Comparison of ENCODE assay signal across 14 cellular contexts in the genomic region with DNA sequence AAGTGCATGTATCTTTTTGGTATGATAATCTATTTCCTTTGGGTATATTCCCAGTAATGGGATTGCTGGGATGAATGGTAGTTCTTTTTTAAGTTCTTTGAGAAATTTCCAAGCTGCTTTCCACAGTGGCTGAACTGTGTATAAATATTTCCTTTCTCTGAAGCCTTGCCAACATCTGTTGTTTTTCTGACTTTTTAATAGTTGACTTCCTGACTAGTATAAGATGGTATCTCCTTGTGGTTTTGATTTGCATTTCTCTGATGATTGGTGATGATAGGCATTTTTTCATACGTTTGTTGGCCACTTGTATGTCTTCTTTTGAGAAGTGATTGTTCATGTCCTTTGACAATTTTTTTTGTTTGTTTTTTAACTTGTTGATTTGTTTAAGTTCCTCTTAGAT.
A peak's percentile ranks its signal among the peaks of the same experiment; 100 is the strongest.
DNase-seq lines count a peak whose midpoint lies in the region; ATAC-seq and TF ChIP-seq lines count a peak whose summit lies in the region.
"Had no signal": no experiment of that assay in that cellular context is flagged by ENCODE, and none has a peak within 500 bp of the region (broad histone marks: within the 10 kb centered on the region; RNA-seq: fewer than 3 reads in every experiment).

No MANE protein-coding gene starts in this region.

- H3K4me1 ChIP-seq in A673 (ENCODE audit: insufficient read depth, low read length, poor library complexity, severe bottlenecking) (peaks cover 4% of the 10 kb centered on the region), foreskin keratinocyte (no peaks in the 10 kb centered on the region)

- H3K27me3 ChIP-seq in A673 (replicated peaks; ENCODE audit: insufficient read depth, low read depth, low read length, poor library complexity) (no peaks in the 10 kb centered on the region), foreskin keratinocyte (no peaks in the 10 kb centered on the region)

- no peaks in the 10 kb centered on the region for H3K36me3 ChIP-seq in A673 (ENCODE audit: insufficient read depth, low read length, poor library complexity, severe bottlenecking)

- TF ChIP-seq CTCF in A673 (conservative IDR thresholded peaks at IDR 0.05; ENCODE audit: low read depth, low read length): no peak
- TF ChIP-seq CTCF in foreskin keratinocyte (conservative IDR thresholded peaks at IDR 0.05): no peak

- H3K4me3 ChIP-seq in A673 (ENCODE audit: low read depth, low read length, poor library complexity, severe bottlenecking): no peak overlapping the region

- H3K9me3 ChIP-seq in A673 (ENCODE audit: low read depth, low read length, poor library complexity, severe bottlenecking): no peaks in the 10 kb centered on the region

- in situ Hi-C loops in KBM-7 (cut with MboI; ENCODE audit: low pct_unique_long_range_greater_than_20kb, low sequenced_read_pairs): no loop called here
- in situ Hi-C loops in SK-MEL-5 (cut with HindIII; ENCODE audit: low pct_unique_long_range_greater_than_20kb, low sequenced_read_pairs): no loop called here

- POLR2A ChIA-PET in A673 (lab: Charles Lee; ENCODE audit: low non-redundant PET): no interaction called here

- intact Hi-C loops in A673 (cut with micrococcal nuclease; ENCODE audit: unreplicated experiment): no loop called here

- BruUV-seq in A673 (replicated peaks; lab: Mats Ljungman, UMichigan): no TSS peak

- DNase-seq in A673 (ENCODE audit: low spot score): peak; percentile 71
- peak; percentile 40 for DNase-seq in KBM-7
- peak; percentile 62 for DNase-seq in SK-MEL-5 (ENCODE audit: low read depth, low spot score)
- peak; percentile 2 to 32 for DNase-seq in foreskin keratinocyte
- DNase-seq in stimulated activated CD4-positive, alpha-beta T cell treated with anti-CD3 and anti-CD28 coated beads, Interleukin-2, amount 100 ng/mL, for 24 hours: no peak
- no peak for DNase-seq in COR-L47 (lab: John Stamatoyannopoulos, UW)
- no peak for DNase-seq in NCI-H1694 treated with DMSO at 0.1 percent for 48 hours (lab: John Stamatoyannopoulos, UW)
- DNase-seq: Calu3, Kasumi-1, NCI-H1092, NCI-H187, SHP77 treated with DMSO at 0.1 percent for 48 hours had no signal

- no peak overlapping the region for H3K27ac ChIP-seq in A673 (ENCODE audit: low read depth, low read length, poor library complexity, severe bottlenecking)
- no peak overlapping the region for H3K27ac ChIP-seq in foreskin keratinocyte
- H3K27ac ChIP-seq: HL-60 had no signal

- ATAC-seq in foreskin keratinocyte (no peak), GM18861 (IDR thresholded peaks at IDR 0.05; ENCODE audit: unreplicated experiment) (no peak)

- CTCF ChIA-PET in A673 (lab: Charles Lee): no interaction called here

Comparison
In these comparisons a context has a peak if more than half of its experiments do, and no peak if none do; other contexts are left out.
1. DNase-seq: peak in A673 (single experiment), KBM-7 (single experiment), SK-MEL-5 (single experiment) and foreskin keratinocyte (2 of 2); none in stimulated activated CD4-positive, alpha-beta T cell treated with anti-CD3 and anti-CD28 coated beads, Interleukin-2, amount 100 ng/mL, for 24 hours (0 of 2), COR-L47 (single experiment) and NCI-H1694 treated with DMSO at 0.1 percent for 48 hours (single experiment).